In genomic region chr1:66335859-66336640, GRCh38 we compare ENCODE assay signal across 8 cellular contexts.
DNase-seq lines count a peak whose midpoint lies in the region; ATAC-seq and TF ChIP-seq lines count a peak whose summit lies in the region.

No MANE protein-coding gene starts in this region.

- H3K4me1 ChIP-seq in Caco-2 = no peaks in the 10 kb centered on the region

- POLR2A ChIA-PET in Caco-2 (lab: Charles Lee) = no interaction called here

- no peak overlapping the region for H3K4me3 ChIP-seq in Caco-2 (ENCODE audit: low read depth, low read length)

- CTCF ChIA-PET in Caco-2 (lab: Charles Lee) = no interaction called here

- no peaks in the 10 kb centered on the region for H3K36me3 Mint-ChIP-seq in Caco-2 (ENCODE audit: insufficient read depth, unreplicated experiment)

- H3K4me1 Mint-ChIP-seq in Caco-2 (ENCODE audit: low read depth, unreplicated experiment) = no peaks in the 10 kb centered on the region

- H3K9me3 ChIP-seq in Caco-2 = no peaks in the 10 kb centered on the region

- H3K27me3 ChIP-seq in layer of hippocampus (ENCODE audit: control insufficient read depth, insufficient read depth, low read length) (no peaks in the 10 kb centered on the region), Caco-2 (replicated peaks; ENCODE audit: control insufficient read depth, insufficient read depth, low read length) (no peaks in the 10 kb centered on the region)

- no peak for TF ChIP-seq CTCF in Caco-2 (IDR thresholded peaks at IDR 0.05; ENCODE audit: insufficient read depth in 1 of 2, low read depth in 1 of 2, low read length in 1 of 2, severe bottlenecking in 1 of 2, unreplicated experiment in 1 of 2)

- intact Hi-C loops in Caco-2 (cut with micrococcal nuclease; ENCODE audit: unreplicated experiment) = no loop called here

- H3K4me3 Mint-ChIP-seq in Caco-2 (ENCODE audit: unreplicated experiment) = no peak overlapping the region

- no peak overlapping the region for H3K27ac Mint-ChIP-seq in Caco-2 (ENCODE audit: unreplicated experiment)

- H3K9me3 Mint-ChIP-seq in Caco-2 (ENCODE audit: unreplicated experiment) = no peaks in the 10 kb centered on the region

- H3K36me3 ChIP-seq in Caco-2 (ENCODE audit: control insufficient read depth, insufficient read depth, low read length) = no peaks in the 10 kb centered on the region

- no TSS peak for BruUV-seq in Caco-2 (replicated peaks; lab: Mats Ljungman, UMichigan)

- H3K27ac ChIP-seq in layer of hippocampus (ENCODE audit: low read depth, low read length) = peak overlapping the region; percentile 60

- peak; percentile 91 for DNase-seq in SKM-1 treated with dmso at 0.1 percent for 144 hours (lab: John Stamatoyannopoulos, UW; ENCODE audit: unreplicated experiment)
- DNase-seq in activated naive CD8-positive, alpha-beta T cell treated with anti-CD3 and anti-CD28 coated beads, Interleukin-2, amount 50 U/mL, for 16 hours (ENCODE audit: low read depth, low spot score) = peak; percentile 16
- DNase-seq in stimulated activated CD4-positive, alpha-beta T cell treated with anti-CD3 and anti-CD28 coated beads, TNF-alpha, amount 100 ng/mL, for 24 hours (ENCODE audit: low read depth in 3 of 3) = peak; percentile 36 to 58 (median 48)
- no peak for DNase-seq in Caco-2
- no peak for DNase-seq in SW 1271 (lab: John Stamatoyannopoulos, UW)

- ATAC-seq in GM18868 (IDR thresholded peaks at IDR 0.05; ENCODE audit: unreplicated experiment) (peak; percentile 70), HG03025 (IDR thresholded peaks at IDR 0.05; ENCODE audit: low FRiP score, unreplicated experiment) (peak; percentile 78)

- H3K27me3 Mint-ChIP-seq in Caco-2 (ENCODE audit: insufficient read depth, unreplicated experiment) = no peaks in the 10 kb centered on the region

Comparison
In these comparisons a context has a peak if more than half of its experiments do, and no peak if none do; other contexts are left out.
1. DNase-seq: peak in SKM-1 treated with dmso at 0.1 percent for 144 hours (single experiment), activated naive CD8-positive, alpha-beta T cell treated with anti-CD3 and anti-CD28 coated beads, Interleukin-2, amount 50 U/mL, for 16 hours (single experiment) and stimulated activated CD4-positive, alpha-beta T cell treated with anti-CD3 and anti-CD28 coated beads, TNF-alpha, amount 100 ng/mL, for 24 hours (3 of 3); none in Caco-2 (0 of 2) and SW 1271 (0 of 2).